ENCODE assay signal across 8 cellular contexts in the genomic region with DNA sequence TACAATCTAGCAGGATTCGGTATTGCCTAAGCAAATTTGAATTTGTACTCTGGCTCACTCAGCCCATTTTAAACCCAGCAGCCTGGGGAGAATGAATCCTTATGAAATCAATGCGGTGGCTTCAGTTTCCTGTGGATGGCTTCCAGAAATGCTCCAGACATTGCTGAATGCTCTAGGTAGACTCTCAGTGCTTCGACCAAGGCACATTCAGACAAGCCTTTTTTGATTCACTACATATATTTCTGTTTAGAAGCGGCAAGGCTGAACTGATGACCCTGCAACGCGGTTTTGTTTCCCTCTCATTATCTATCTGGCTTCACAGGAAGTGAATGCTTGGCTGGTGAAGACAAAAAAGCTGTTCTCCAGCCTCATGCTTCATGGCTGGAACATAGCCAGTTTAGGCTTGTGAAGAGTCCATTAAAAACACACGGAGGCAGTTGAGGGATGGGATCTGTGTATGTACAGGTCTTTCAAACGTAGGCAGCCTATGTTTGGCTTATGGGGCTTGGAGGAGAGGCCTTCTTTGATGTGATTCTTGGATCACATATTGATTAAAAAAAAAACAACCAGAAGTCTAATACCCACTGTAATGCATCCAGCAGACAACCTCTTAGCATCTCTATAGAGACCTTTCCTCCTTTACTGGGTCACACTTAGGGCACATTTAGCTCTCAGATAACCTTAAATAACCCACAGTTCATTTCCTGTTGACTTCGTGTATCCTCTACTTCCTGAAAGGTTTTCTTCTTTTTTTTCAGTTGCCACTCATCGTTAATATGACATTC.
DNase-seq lines count a peak whose midpoint lies in the region; ATAC-seq and TF ChIP-seq lines count a peak whose summit lies in the region.

No MANE protein-coding gene starts in this region.

- DNase-seq in DND-41 (peak; percentile 67), RPMI7951 (ENCODE audit: low read depth) (peak; percentile 92), mammary epithelial cell (peak; percentile 91), left lobe of liver (ENCODE audit: low spot score) (peak; percentile 73), GDM1 (lab: John Stamatoyannopoulos, UW) (no peak)

- H3K4me2 ChIP-seq in DND-41 (ENCODE audit: insufficient read depth, low read length) (peak overlapping the region; percentile 53), mammary epithelial cell (ENCODE audit: insufficient read depth, low read depth, low read length) (peak overlapping the region; percentile 63)

- TF ChIP-seq EP300 in Ishikawa (IDR thresholded peaks at IDR 0.05; ENCODE audit: borderline replicate concordance): peak; percentile 67; the same call in 1 of the 2 replicates

- in situ Hi-C loops in mammary epithelial cell (cut with MboI; ENCODE audit: low sequenced_read_pairs in 2 of 2): loop anchor here in 1 of 2 donors (10.0 to 25.0 kb wide), 2 partner anchors 143 to 410 kb away; partner anchors contain the start of gene TBL1XR1

- no peaks in the 10 kb centered on the region for H3K79me2 ChIP-seq in DND-41 (ENCODE audit: insufficient read depth, low read length)
- H3K79me2 ChIP-seq in mammary epithelial cell (ENCODE audit: insufficient read depth, low read length): no peaks in the 10 kb centered on the region

- CTCF ChIA-PET in mammary epithelial cell (lab: Charles Lee; ENCODE audit: low non-redundant PET): no interaction called here

- peak overlapping the region in 1 of 2 experiments; percentile 38; a peak in 2 of 4 replicates for H3K4me3 ChIP-seq in DND-41 (ENCODE audit: low read depth in 1 of 2, low read length in 2 of 2)
- H3K4me3 ChIP-seq in mammary epithelial cell (replicated peaks in 1 of 3; ENCODE audit: insufficient read depth in 1 of 3, low read depth in 2 of 3, low read length in 3 of 3): no peak overlapping the region
- H3K4me3 ChIP-seq in stomach smooth muscle (ENCODE audit: low read length in 2 of 2): peak overlapping the region; percentile 4 to 41

- H3K36me3 ChIP-seq in DND-41 (ENCODE audit: insufficient read depth, low read length): no peaks in the 10 kb centered on the region
- H3K36me3 ChIP-seq in mammary epithelial cell (ENCODE audit: insufficient read depth, low read length): no peaks in the 10 kb centered on the region
- H3K36me3 ChIP-seq in stomach smooth muscle (ENCODE audit: control insufficient read depth in 2 of 2, insufficient read depth in 2 of 2, low read length in 2 of 2): no peaks in the 10 kb centered on the region

- no peak for TF ChIP-seq RAD21 in Ishikawa (IDR thresholded peaks at IDR 0.05; ENCODE audit: low read depth)

- under 1% methylated on average over 10 of the region's 10 CpGs for WGBS in mammary epithelial cell (ENCODE audit: low coverage, missing lambda C conversion rate)

- H3K9ac ChIP-seq in DND-41 (ENCODE audit: low read depth, low read length): peak overlapping the region; percentile 59
- H3K9ac ChIP-seq in mammary epithelial cell (ENCODE audit: insufficient read depth, low read length): peak overlapping the region; percentile 62
- peak overlapping the region in 1 of 2 donors; percentile 23 for H3K9ac ChIP-seq in stomach smooth muscle (ENCODE audit: low read length in 2 of 2)

- dilution Hi-C loops in mammary epithelial cell (cut with HindIII; ENCODE audit: low sequenced_read_pairs): no loop called here

- H2AFZ ChIP-seq in DND-41 (ENCODE audit: low read depth, low read length) (peak overlapping the region; percentile 81), mammary epithelial cell (ENCODE audit: low read depth, low read length) (peak overlapping the region; percentile 65)

- TF ChIP-seq CTCF in DND-41 (IDR thresholded peaks at IDR 0.05; ENCODE audit: borderline replicate concordance, extremely low read depth, low read length, poor library complexity, severe bottlenecking) (no peak), mammary epithelial cell (conservative IDR thresholded peaks at IDR 0.05 in 1 of 2, IDR thresholded peaks at IDR 0.05 in 1 of 2; ENCODE audit: extremely low read depth in 1 of 2, insufficient read depth in 1 of 2, low read depth in 1 of 2, low read length in 2 of 2) (no peak)

- H3K4me1 ChIP-seq in DND-41 (ENCODE audit: insufficient read depth, low read length): peaks cover 67% of the 10 kb centered on the region
- H3K4me1 ChIP-seq in mammary epithelial cell (ENCODE audit: insufficient read depth, low read length): peaks cover 77% of the 10 kb centered on the region
- H3K4me1 ChIP-seq in stomach smooth muscle (ENCODE audit: control insufficient read depth, insufficient read depth, low read length): peaks cover 32% of the 10 kb centered on the region

- ATAC-seq in DND-41 (ENCODE audit: insufficient read depth, low read depth): peak; percentile 88
- peak; percentile 89 for ATAC-seq in GM21390 (IDR thresholded peaks at IDR 0.05; ENCODE audit: unreplicated experiment)
- ATAC-seq in left lobe of liver: peak; percentile 83

- H3K27me3 ChIP-seq in DND-41 (ENCODE audit: insufficient read depth, low read length, poor library complexity): no peaks in the 10 kb centered on the region
- H3K27me3 ChIP-seq in mammary epithelial cell (ENCODE audit: insufficient read depth, low read length): no peaks in the 10 kb centered on the region
- H3K27me3 ChIP-seq in stomach smooth muscle (ENCODE audit: control insufficient read depth in 1 of 2, insufficient read depth in 2 of 2, low read length in 2 of 2): no peaks in the 10 kb centered on the region

- intact Hi-C loops in mammary epithelial cell (cut with micrococcal nuclease): loop anchor here (1.0 to 10.0 kb wide), 6 partner anchors 119 to 400 kb away; partner anchors contain the start of gene TBL1XR1

- H4K20me1 ChIP-seq in DND-41 (ENCODE audit: insufficient read depth, low read length): no peaks in the 10 kb centered on the region
- no peaks in the 10 kb centered on the region for H4K20me1 ChIP-seq in mammary epithelial cell (ENCODE audit: insufficient read depth, low read length)

- H3K9me3 ChIP-seq in DND-41 (ENCODE audit: insufficient read depth, low read length, severe bottlenecking): no peaks in the 10 kb centered on the region
- no peaks in the 10 kb centered on the region for H3K9me3 ChIP-seq in mammary epithelial cell (replicated peaks; ENCODE audit: insufficient read depth, low read length)
- H3K9me3 ChIP-seq in stomach smooth muscle (ENCODE audit: control insufficient read depth in 2 of 2, low read length in 2 of 2): no peaks in the 10 kb centered on the region

- H3K27ac ChIP-seq in DND-41 (ENCODE audit: low read length) (peak overlapping the region; percentile 99), mammary epithelial cell (ENCODE audit: insufficient read depth, low read depth, low read length) (peak overlapping the region; percentile 89), stomach smooth muscle (ENCODE audit: low read length) (peak overlapping the region; percentile 68)

- TSS peak; percentile 57 for BruUV-seq in mammary epithelial cell (replicated peaks; lab: Mats Ljungman, UMichigan)

TF ChIP-seq in Ishikawa, 13 proteins besides CTCF, POLR2A, EP300 and RAD21:
- TF ChIP-seq NFIC (IDR thresholded peaks at IDR 0.05) (peak; percentile 82), EGR1 (IDR thresholded peaks at IDR 0.05) (no peak), TEAD4 (IDR thresholded peaks at IDR 0.05) (peak; percentile 35; the same call in 1 of the 2 replicates), FOXM1 (IDR thresholded peaks at IDR 0.05; ENCODE audit: borderline replicate concordance, low read depth) (0 out of 2 replicates have a peak, but pooled peaks have one; percentile 66), CREB1 (IDR thresholded peaks at IDR 0.05; ENCODE audit: low read depth) (no peak), CEBPB (IDR thresholded peaks at IDR 0.05) (no peak), TCF12 (IDR thresholded peaks at IDR 0.05; ENCODE audit: low read depth) (peak; percentile 52; the same call in 1 of the 2 replicates), YY1 (IDR thresholded peaks at IDR 0.05; ENCODE audit: low read depth) (no peak)
- TF ChIP-seq, protein P1, sequence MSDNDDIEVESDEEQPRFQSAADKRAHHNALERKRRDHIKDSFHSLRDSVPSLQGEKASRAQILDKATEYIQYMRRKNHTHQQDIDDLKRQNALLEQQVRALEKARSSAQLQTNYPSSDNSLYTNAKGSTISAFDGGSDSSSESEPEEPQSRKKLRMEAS (IDR thresholded peaks at IDR 0.05): peak; percentile 89

Comparison
In these comparisons a context has a peak if more than half of its experiments do, and no peak if none do; other contexts are left out.
1. H3K4me3 ChIP-seq: peak in stomach smooth muscle (2 of 2); none in mammary epithelial cell (0 of 3).
2. Peak in every context shown above with its lines, with median percentiles within 50 percentile points of each other: ATAC-seq and H3K27ac ChIP-seq.